Comparison of ENCODE assay signal across 27 cellular contexts in genomic region chr4:6825403-6825802, GRCh38. TPM values are rescaled to one million over a fixed set of nuclear protein-coding genes. Genes with fewer than 3 reads are reported as not detected.
A peak's percentile ranks its signal among the peaks of the same experiment; 100 is the strongest.
DNase-seq lines count a peak whose midpoint lies in the region; ATAC-seq, FAIRE-seq and TF ChIP-seq lines count a peak whose summit lies in the region.
"Had no signal": no experiment of that assay in that cellular context is flagged by ENCODE, and none has a peak within 500 bp of the region (broad histone marks: within the 10 kb centered on the region; RNA-seq: fewer than 3 reads in every experiment).

No MANE protein-coding gene starts in this region.

- no peak for FAIRE-seq in GM12878 (lab: Jason Lieb, UNC)
- FAIRE-seq: GM18507, islet of Langerhans had no signal

- H3K9ac ChIP-seq in KMS-11: no peak overlapping the region
- H3K9ac ChIP-seq in GM12878 (ENCODE audit: control insufficient read depth, insufficient read depth, low read length): no peak overlapping the region

- H3K27me3 ChIP-seq in KMS-11 (ENCODE audit: insufficient read depth, low read depth) (no peaks in the 10 kb centered on the region), GM12878 (replicated peaks in 1 of 2; ENCODE audit: control insufficient read depth in 2 of 2, insufficient read depth in 2 of 2, low read length in 1 of 2) (no peaks in the 10 kb centered on the region), osteoblast (ENCODE audit: insufficient read depth, low read length) (no peaks in the 10 kb centered on the region), right atrium auricular region (no peaks in the 10 kb centered on the region)
- H3K27me3 ChIP-seq: BE2C, ovary, upper lobe of right lung had no signal

- intact Hi-C loops in GM12878 (cut with micrococcal nuclease; ENCODE audit: unreplicated experiment): no loop called here

- H3K79me2 ChIP-seq in KMS-11 (ENCODE audit: insufficient read depth, low read depth) (peaks cover 21% of the 10 kb centered on the region; the same call in 1 of the 2 replicates), GM12878 (ENCODE audit: control insufficient read depth, insufficient read depth, low read length) (peaks cover 2% of the 10 kb centered on the region), osteoblast (ENCODE audit: insufficient read depth, low read length) (peaks cover 64% of the 10 kb centered on the region)

- SMC1A ChIA-PET in GM12878 (lab: Charles Lee; ENCODE audit: uncharacterized antibody, unreplicated experiment): interaction anchor here (1.0 to 1.7 kb wide), 5 partner anchors 8 to 48 kb away, joined by 3 to 11 read pairs (median 5); no protein-coding TSS in a partner anchor

- H3K27me3 Mint-ChIP-seq in activated T-cell treated with anti-CD3 and anti-CD28 coated beads, Interleukin-2, amount 50 U/mL, for 4 hours (ENCODE audit: low read depth): no peaks in the 10 kb centered on the region
- H3K27me3 Mint-ChIP-seq: brain, naive B cell, T-helper 17 cell had no signal

- H3K4me3 ChIP-seq in KMS-11 (IDR thresholded peaks at IDR 0.05; ENCODE audit: insufficient read depth, low read depth, low read length): no peak overlapping the region
- H3K4me3 ChIP-seq in GM12878: no peak overlapping the region
- H3K4me3 ChIP-seq in osteoblast (ENCODE audit: insufficient read depth, low read length): no peak overlapping the region
- no peak overlapping the region for H3K4me3 ChIP-seq in right atrium auricular region
- H3K4me3 ChIP-seq: left ventricle myocardium inferior, ovary, SK-N-MC, upper lobe of right lung had no signal

- TF ChIP-seq POLR2A in GM12878 (IDR thresholded peaks at IDR 0.05; ENCODE audit: low read depth, low read length): no peak

- CTCF ChIA-PET in GM12878 (lab: Yijun Ruan, JAX): interaction anchor here (0.7 to 1.7 kb wide), 5 partner anchors 10 to 49 kb away, joined by 3 to 8 read pairs (median 4); no protein-coding TSS in a partner anchor

- peaks cover 43% of the 10 kb centered on the region for H3K36me3 Mint-ChIP-seq in activated T-cell treated with anti-CD3 and anti-CD28 coated beads, Interleukin-2, amount 50 U/mL, for 4 hours (ENCODE audit: insufficient read depth)

- RAD21 ChIA-PET in GM12878 (lab: Charles Lee; ENCODE audit: unreplicated experiment): interaction anchor here (1.5 to 2.0 kb wide), 2 partner anchors 22 to 42 kb away, joined by 4 read pairs; no protein-coding TSS in a partner anchor

- TF ChIP-seq EP300 in GM12878 (IDR thresholded peaks at IDR 0.05; ENCODE audit: borderline replicate concordance in 1 of 2, control insufficient read depth in 1 of 2, low read depth in 2 of 2, low read length in 2 of 2): no peak

- no peak for DNase-seq in activated T-cell treated with anti-CD3 and anti-CD28 coated beads, Interleukin-2, amount 50 U/mL, for 4 hours
- no peak for DNase-seq in activated T-cell treated with anti-CD3 and anti-CD28 coated beads, Interleukin-2, amount 50 U/mL, for 48 hours
- DNase-seq in GM12878 (ENCODE audit: low read depth, low spot score) (no peak), osteoblast (ENCODE audit: insufficient read length, low spot score, missing footprints) (no peak), right atrium auricular region (ENCODE audit: low spot score) (no peak), epidermal melanocyte (ENCODE audit: insufficient read length, low spot score) (no peak)
- DNase-seq in stimulated activated CD4-positive, alpha-beta T cell treated with anti-CD3 and anti-CD28 coated beads, Interleukin-12 subunit alpha, Interleukin-12 subunit beta, amount 100 ng/mL, for 4 hours: no peak
- DNase-seq: activated effector memory CD4-positive, alpha-beta T cell treated with anti-CD3 and anti-CD28 coated beads, Interleukin-2, amount 50 U/mL, for 16 hours; BE2C; DMS79 treated with DMSO at 0.1 percent for 48 hours; GF-D8; GOT3; Karpas-422; left ventricle myocardium inferior; naive B cell; NCI-H146; NCI-H446; NCI-H774; ovary; retina; T-helper 17 cell; upper lobe of right lung had no signal

- TF ChIP-seq RAD21 in GM12878 (IDR thresholded peaks at IDR 0.05; ENCODE audit: insufficient read depth, low read depth, low read length): no peak

- peak overlapping the region; percentile 50; the same call in 1 of the 2 replicates for H3K4me2 ChIP-seq in KMS-11
- no peak overlapping the region for H3K4me2 ChIP-seq in GM12878 (ENCODE audit: control insufficient read depth, insufficient read depth)
- no peak overlapping the region for H3K4me2 ChIP-seq in osteoblast (ENCODE audit: insufficient read depth, low read length)

- peaks cover 3% of the 10 kb centered on the region; the same call in 2 of the 3 replicates for H3K9me3 ChIP-seq in GM12878 (replicated peaks; ENCODE audit: control insufficient read depth, insufficient read depth, low read length)
- no peaks in the 10 kb centered on the region for H3K9me3 ChIP-seq in osteoblast (ENCODE audit: low read depth, low read length)
- peaks cover 3 to 9% of the 10 kb centered on the region in 2 donors for H3K9me3 ChIP-seq in right atrium auricular region
- H3K9me3 ChIP-seq: BE2C, ovary, upper lobe of right lung had no signal

- POLR2A ChIA-PET in GM12878 (lab: Charles Lee): interaction anchor here (0.6 to 1.4 kb wide), 5 partner anchors 13 to 181 kb away, joined by 3 to 4 read pairs (median 3); no protein-coding TSS in a partner anchor

- ATAC-seq in activated T-cell treated with anti-CD3 and anti-CD28 coated beads, Interleukin-2, amount 50 U/mL, for 4 hours: peak; percentile 37 to 43
- ATAC-seq in GM12878: peak; percentile 77
- ATAC-seq: T-helper 17 cell, upper lobe of right lung had no signal

- H3K4me1 ChIP-seq in KMS-11 (ENCODE audit: low read depth, poor library complexity, severe bottlenecking) (peaks cover 31% of the 10 kb centered on the region), GM12878 (ENCODE audit: control insufficient read depth, insufficient read depth, low read length) (0 out of 2 replicates have a peak, but pooled peaks cover 3% of the 10 kb centered on the region), osteoblast (ENCODE audit: insufficient read depth, low read length) (peaks cover 19% of the 10 kb centered on the region), right atrium auricular region (peaks cover 0 to 34% of the 10 kb centered on the region in 2 donors)
- H3K4me1 ChIP-seq: upper lobe of right lung had no signal

- TF ChIP-seq CTCF in KMS-11 (conservative IDR thresholded peaks at IDR 0.05; ENCODE audit: low read depth, low read length) (no peak), GM12878 (IDR thresholded peaks at IDR 0.05 in 2 of 3, conservative IDR thresholded peaks at IDR 0.05 in 1 of 3; ENCODE audit: control insufficient read depth in 2 of 3, extremely low read depth in 1 of 3, insufficient read depth in 1 of 3, low read depth in 3 of 3, low read length in 3 of 3) (no peak), osteoblast (IDR thresholded peaks at IDR 0.05; ENCODE audit: extremely low read depth, low read depth, low read length) (no peak), right atrium auricular region (IDR thresholded peaks at IDR 0.05) (no peak)

- H2AFZ ChIP-seq in KMS-11 (ENCODE audit: low read depth) (no peak overlapping the region), GM12878 (ENCODE audit: control insufficient read depth, low read depth, low read length) (no peak overlapping the region), osteoblast (ENCODE audit: low read length) (no peak overlapping the region)

- H3K9me3 Mint-ChIP-seq in activated T-cell treated with anti-CD3 and anti-CD28 coated beads, Interleukin-2, amount 50 U/mL, for 4 hours: peaks cover 11% of the 10 kb centered on the region

- H3K36me3 ChIP-seq in KMS-11 (ENCODE audit: insufficient read depth) (no peaks in the 10 kb centered on the region), GM12878 (ENCODE audit: control insufficient read depth in 2 of 2, insufficient read depth in 2 of 2, low read length in 1 of 2) (peaks cover 7 to 8% of the 10 kb centered on the region in 2 experiments; a peak in 3 of 4 replicates), osteoblast (ENCODE audit: insufficient read depth, low read length) (peaks cover 30% of the 10 kb centered on the region), right atrium auricular region (peaks cover 27% of the 10 kb centered on the region)
- H3K36me3 ChIP-seq: ovary had no signal

- H3K4me3 Mint-ChIP-seq in activated T-cell treated with anti-CD3 and anti-CD28 coated beads, Interleukin-2, amount 50 U/mL, for 4 hours: no peak overlapping the region
- H3K4me3 Mint-ChIP-seq: brain, naive B cell, T-helper 17 cell had no signal

- WGBS in GM12878 (ENCODE audit: insufficient coverage, insufficient replicate concordance, low lambda C conversion rate, missing lambda C conversion rate): 65% methylated on average over 6 of the region's 6 CpGs

- no TSS peak for BruUV-seq in GM12878 (replicated peaks; lab: Mats Ljungman, UMichigan)

- peaks cover 11% of the 10 kb centered on the region for H3K4me1 Mint-ChIP-seq in activated T-cell treated with anti-CD3 and anti-CD28 coated beads, Interleukin-2, amount 50 U/mL, for 4 hours (ENCODE audit: low read depth)
- H3K4me1 Mint-ChIP-seq: naive B cell had no signal

- in situ Hi-C loops in GM12878 (cut with MboI): no loop called here

- H4K20me1 ChIP-seq in KMS-11 (ENCODE audit: insufficient read depth) (no peaks in the 10 kb centered on the region), GM12878 (ENCODE audit: control insufficient read depth, insufficient read depth) (no peaks in the 10 kb centered on the region), osteoblast (ENCODE audit: insufficient read depth, low read length) (peaks cover 37% of the 10 kb centered on the region)

- peak overlapping the region; percentile 18; the same call in 1 of the 2 replicates for H3K27ac ChIP-seq in KMS-11
- H3K27ac ChIP-seq in GM12878 (ENCODE audit: control insufficient read depth, insufficient read depth): no peak overlapping the region
- H3K27ac ChIP-seq in osteoblast (ENCODE audit: low read depth, low read length): peak overlapping the region; percentile 21
- H3K27ac ChIP-seq in right atrium auricular region: no peak overlapping the region
- H3K27ac ChIP-seq: left ventricle myocardium inferior, ovary, SK-N-MC, upper lobe of right lung had no signal

RNA-seq across cellular contexts. Expression of gene KIAA0232, which starts 42.9 kb away (rescaled TPM):
- 10 to 100 TPM; 14.5 to 20.0 (median 18.9) TPM for total RNA-seq in activated T-cell treated with anti-CD3 and anti-CD28 coated beads, Interleukin-2, amount 50 U/mL, for 4 hours
- 48.3 and 49.2 TPM in 2 replicates for total RNA-seq in GM12878 (2013; cell fraction: nucleolus; rRNA removed)
- total RNA-seq in GM12878 (2014; rRNA removed): 8.0 and 9.4 TPM in 2 replicates
- total RNA-seq in GM12878 (2014; rRNA removed; fragmentation: Illumina TruSeq; extraction: Trizol): 11.6 and 11.8 TPM in 2 replicates
- total RNA-seq in GM12878 (2021): 12.1 and 12.2 TPM in 2 replicates
- polyA plus RNA-seq in GM12878 (2011; ENCODE audit: low read depth): 4.3 TPM
- 15.0 and 19.2 TPM in 2 replicates for polyA plus RNA-seq in GM12878 (2011; rRNA removed)
- 7.1 and 7.7 TPM in 2 replicates for polyA plus RNA-seq in GM12878 (2011; cell fraction: cytosol; rRNA removed)
- 10.4 and 11.2 TPM in 2 replicates for polyA plus RNA-seq in GM12878 (2011; cell fraction: nucleus; rRNA removed)
- 6.3 TPM in 2 replicates for polyA plus RNA-seq in GM12878 (2012)
- polyA plus RNA-seq in GM12878 (2014; fragmentation: Illumina TruSeq; extraction: Trizol): 11.4 and 13.5 TPM in 2 replicates
- 1 to 10 TPM; 2.8 to 3.1 TPM for polyA plus RNA-seq in GM12878 (2014; fragmentation: Nextera tagmentation; extraction: Ambion mirVana)
- polyA plus RNA-seq in GM12878 (2014; rRNA removed): 7.4 and 9.2 TPM in 2 replicates
- polyA plus RNA-seq in GM12878 (2016; fragmentation: Nextera tagmentation; extraction: Ambion mirVana): 10 to 100 TPM; 10.1 to 15.1 TPM
- polyA minus RNA-seq in GM12878 (2011; rRNA and poly(A)+ RNA removed): 18.2 and 34.8 TPM in 2 replicates
- polyA minus RNA-seq in GM12878 (2011; cell fraction: cytosol; rRNA and poly(A)+ RNA removed): 6.9 and 7.4 TPM in 2 replicates
- polyA minus RNA-seq in GM12878 (2011; cell fraction: nucleus; rRNA and poly(A)+ RNA removed): 10.3 and 14.9 TPM in 2 replicates
- 23.9 and 25.0 TPM in 2 replicates for total RNA-seq in osteoblast
- 10 to 100 TPM; 47.5 to 69.4 TPM for total RNA-seq in right atrium auricular region

Comparison
In these comparisons a context has a peak if more than half of its experiments do, and no peak if none do; other contexts are left out.
1. H3K27ac ChIP-seq: peak in KMS-11 (single experiment) and osteoblast (single experiment); none in GM12878 (single experiment) and right atrium auricular region (0 of 2).